Comparison of ENCODE assay signal across 11 cellular contexts in genomic region chr2:86022661-86023365, GRCh38.
DNase-seq lines count a peak whose midpoint lies in the region; ATAC-seq and TF ChIP-seq lines count a peak whose summit lies in the region.
"Had no signal": no experiment of that assay in that cellular context is flagged by ENCODE, and none has a peak within 500 bp of the region (broad histone marks: within the 10 kb centered on the region; RNA-seq: fewer than 3 reads in every experiment).

No MANE protein-coding gene starts in this region.

- H3K27me3 Mint-ChIP-seq in activated naive CD4-positive, alpha-beta T cell treated with anti-CD3 and anti-CD28 coated beads, Interleukin-2, amount 10 ng/mL, durations not matched to agents 7 days and 5 days = no peaks in the 10 kb centered on the region
- H3K27me3 Mint-ChIP-seq in activated naive CD4-positive, alpha-beta T cell treated with anti-CD3 and anti-CD28 coated beads for 36 hours (ENCODE audit: low read depth) = no peaks in the 10 kb centered on the region
- peaks cover 2% of the 10 kb centered on the region for H3K27me3 Mint-ChIP-seq in chondrocyte (ENCODE audit: low read depth)
- H3K27me3 Mint-ChIP-seq in MCF 10A (ENCODE audit: insufficient read depth, unreplicated experiment) = no peaks in the 10 kb centered on the region

- CTCF ChIA-PET in activated naive CD4-positive, alpha-beta T cell treated with anti-CD3 and anti-CD28 coated beads, Interleukin-2, amount 10 ng/mL, durations not matched to agents 7 days and 5 days (lab: Charles Lee) = interaction anchor here (0.6 to 0.7 kb wide), 2 partner anchors 133 to 538 kb away, joined by 5 read pairs; no protein-coding TSS in a partner anchor
- CTCF ChIA-PET in activated naive CD4-positive, alpha-beta T cell treated with anti-CD3 and anti-CD28 coated beads for 36 hours (lab: Charles Lee) = interaction anchor here (0.7 to 1.2 kb wide), 3 partner anchors 14 to 195 kb away, joined by 3 to 4 read pairs (median 3); no protein-coding TSS in a partner anchor
- CTCF ChIA-PET in MCF 10A (lab: Yijun Ruan, JAX) = interaction anchor here (0.8 to 1.6 kb wide), 3 partner anchors 133 to 150 kb away, joined by 3 to 9 read pairs (median 7); no protein-coding TSS in a partner anchor

- peaks cover 33% of the 10 kb centered on the region for H3K36me3 Mint-ChIP-seq in activated naive CD4-positive, alpha-beta T cell treated with anti-CD3 and anti-CD28 coated beads, Interleukin-2, amount 10 ng/mL, durations not matched to agents 7 days and 5 days
- H3K36me3 Mint-ChIP-seq in activated naive CD4-positive, alpha-beta T cell treated with anti-CD3 and anti-CD28 coated beads for 36 hours (ENCODE audit: low read depth) = peaks cover 11% of the 10 kb centered on the region
- H3K36me3 Mint-ChIP-seq in chondrocyte (ENCODE audit: low read depth) (peaks cover 28% of the 10 kb centered on the region), MCF 10A (ENCODE audit: insufficient read depth, unreplicated experiment) (peaks cover 24% of the 10 kb centered on the region)

- no peak for TF ChIP-seq EP300 in ovary (IDR thresholded peaks at IDR 0.05)

- peak; percentile 15 for DNase-seq in activated naive CD4-positive, alpha-beta T cell treated with anti-CD3 and anti-CD28 coated beads, Interleukin-2, amount 10 ng/mL, durations not matched to agents 7 days and 5 days
- DNase-seq in activated naive CD4-positive, alpha-beta T cell treated with anti-CD3 and anti-CD28 coated beads for 36 hours = no peak
- DNase-seq in chondrocyte (ENCODE audit: low spot score) (peak; percentile 13), ovary (no peak), MCF 10A (ENCODE audit: unreplicated experiment) (no peak)
- DNase-seq: H9, NCI-H69, SHP77 treated with DMSO at 0.1 percent for 48 hours had no signal

- H3K9me3 Mint-ChIP-seq in activated naive CD4-positive, alpha-beta T cell treated with anti-CD3 and anti-CD28 coated beads, Interleukin-2, amount 10 ng/mL, durations not matched to agents 7 days and 5 days = no peaks in the 10 kb centered on the region
- no peaks in the 10 kb centered on the region for H3K9me3 Mint-ChIP-seq in activated naive CD4-positive, alpha-beta T cell treated with anti-CD3 and anti-CD28 coated beads for 36 hours
- H3K9me3 Mint-ChIP-seq in chondrocyte (ENCODE audit: low read depth) (no peaks in the 10 kb centered on the region), MCF 10A (ENCODE audit: unreplicated experiment) (no peaks in the 10 kb centered on the region)
- H3K9me3 Mint-ChIP-seq: H9 had no signal

- peaks cover 15% of the 10 kb centered on the region for H3K4me1 Mint-ChIP-seq in activated naive CD4-positive, alpha-beta T cell treated with anti-CD3 and anti-CD28 coated beads, Interleukin-2, amount 10 ng/mL, durations not matched to agents 7 days and 5 days
- no peaks in the 10 kb centered on the region for H3K4me1 Mint-ChIP-seq in activated naive CD4-positive, alpha-beta T cell treated with anti-CD3 and anti-CD28 coated beads for 36 hours (ENCODE audit: low read depth)
- H3K4me1 Mint-ChIP-seq in chondrocyte (ENCODE audit: low read depth) (peaks cover 22% of the 10 kb centered on the region), MCF 10A (ENCODE audit: insufficient read depth, unreplicated experiment) (peaks cover 6% of the 10 kb centered on the region)

- peak; percentile 73 for ATAC-seq in HG03108 (IDR thresholded peaks at IDR 0.05; ENCODE audit: unreplicated experiment)
- ATAC-seq in SK-N-SH treated with all-trans-retinoic acid at 6 μM for 48 hours = no peak

- H3K36me3 ChIP-seq in ovary = no peaks in the 10 kb centered on the region

- H3K27ac Mint-ChIP-seq in activated naive CD4-positive, alpha-beta T cell treated with anti-CD3 and anti-CD28 coated beads, Interleukin-2, amount 10 ng/mL, durations not matched to agents 7 days and 5 days = peak overlapping the region; percentile 77
- H3K27ac Mint-ChIP-seq in activated naive CD4-positive, alpha-beta T cell treated with anti-CD3 and anti-CD28 coated beads for 36 hours = no peak overlapping the region
- H3K27ac Mint-ChIP-seq in chondrocyte (ENCODE audit: unreplicated experiment) = no peak overlapping the region
- no peak overlapping the region for H3K27ac Mint-ChIP-seq in MCF 10A (ENCODE audit: low read depth, unreplicated experiment)

- 86 to 92% (median 88%) methylated on average over 13 of the region's 13 CpGs for WGBS in ovary, 3 donors

- no peaks in the 10 kb centered on the region for H3K27me3 ChIP-seq in ovary

- intact Hi-C loops in activated naive CD4-positive, alpha-beta T cell treated with anti-CD3 and anti-CD28 coated beads for 36 hours (cut with micrococcal nuclease) = no loop called here
- intact Hi-C loops in ovary (cut with DNase I) = no loop called here
- intact Hi-C loops in MCF 10A (cut with micrococcal nuclease) = loop anchor here (5.0 kb wide), 1 partner anchor 136 kb away; the partner anchor contains the start of gene ST3GAL5

- peaks cover 6% of the 10 kb centered on the region for H3K4me1 ChIP-seq in ovary (ENCODE audit: insufficient read depth)

- no peak overlapping the region for H3K4me3 ChIP-seq in ovary

- TF ChIP-seq POLR2A in ovary (IDR thresholded peaks at IDR 0.05) = no peak

- TF ChIP-seq CTCF in chondrocyte (IDR thresholded peaks at IDR 0.05) = no peak
- no peak for TF ChIP-seq CTCF in ovary (IDR thresholded peaks at IDR 0.05)
- no peak for TF ChIP-seq CTCF in MCF 10A (IDR thresholded peaks at IDR 0.05; ENCODE audit: unreplicated experiment)

- no peak overlapping the region for H3K4me3 Mint-ChIP-seq in activated naive CD4-positive, alpha-beta T cell treated with anti-CD3 and anti-CD28 coated beads, Interleukin-2, amount 10 ng/mL, durations not matched to agents 7 days and 5 days
- H3K4me3 Mint-ChIP-seq in activated naive CD4-positive, alpha-beta T cell treated with anti-CD3 and anti-CD28 coated beads for 36 hours = no peak overlapping the region
- no peak overlapping the region for H3K4me3 Mint-ChIP-seq in chondrocyte (ENCODE audit: unreplicated experiment)
- no peak overlapping the region for H3K4me3 Mint-ChIP-seq in MCF 10A (ENCODE audit: unreplicated experiment)
- H3K4me3 Mint-ChIP-seq: H9 had no signal

- peak overlapping the region; percentile 88 for H3K27ac ChIP-seq in temporal lobe (ENCODE audit: low read depth, low read length)
- H3K27ac ChIP-seq in ovary = no peak overlapping the region

- no peaks in the 10 kb centered on the region for H3K9me3 ChIP-seq in ovary

- no TSS peak for BruUV-seq in MCF 10A (replicated peaks; lab: Mats Ljungman, UMichigan)

- POLR2A ChIA-PET in MCF 10A (lab: Yijun Ruan, JAX) = interaction anchor here (0.6 to 1.1 kb wide), 3 partner anchors 37 to 462 kb away, joined by 3 to 4 read pairs (median 3); partner anchors contain the start of gene GGCX

TF ChIP-seq in SK-N-SH treated with all-trans-retinoic acid at 6 μM for 48 hours, 23 proteins besides CTCF, POLR2A, EP300 and RAD21:
- no peak for TF ChIP-seq TCF4 (CRISPR knock-in tag; IDR thresholded peaks at IDR 0.05; ENCODE audit: borderline replicate concordance)
- no peak for TF ChIP-seq TOX (CRISPR knock-in tag; IDR thresholded peaks at IDR 0.05; ENCODE audit: borderline replicate concordance)
- no peak for TF ChIP-seq BACH2 (CRISPR knock-in tag; IDR thresholded peaks at IDR 0.05; ENCODE audit: borderline replicate concordance)
- TF ChIP-seq ZFP3 (CRISPR knock-in tag; IDR thresholded peaks at IDR 0.05) = no peak
- no peak for TF ChIP-seq OSR1 (CRISPR knock-in tag; IDR thresholded peaks at IDR 0.05)
- TF ChIP-seq, protein P1, sequence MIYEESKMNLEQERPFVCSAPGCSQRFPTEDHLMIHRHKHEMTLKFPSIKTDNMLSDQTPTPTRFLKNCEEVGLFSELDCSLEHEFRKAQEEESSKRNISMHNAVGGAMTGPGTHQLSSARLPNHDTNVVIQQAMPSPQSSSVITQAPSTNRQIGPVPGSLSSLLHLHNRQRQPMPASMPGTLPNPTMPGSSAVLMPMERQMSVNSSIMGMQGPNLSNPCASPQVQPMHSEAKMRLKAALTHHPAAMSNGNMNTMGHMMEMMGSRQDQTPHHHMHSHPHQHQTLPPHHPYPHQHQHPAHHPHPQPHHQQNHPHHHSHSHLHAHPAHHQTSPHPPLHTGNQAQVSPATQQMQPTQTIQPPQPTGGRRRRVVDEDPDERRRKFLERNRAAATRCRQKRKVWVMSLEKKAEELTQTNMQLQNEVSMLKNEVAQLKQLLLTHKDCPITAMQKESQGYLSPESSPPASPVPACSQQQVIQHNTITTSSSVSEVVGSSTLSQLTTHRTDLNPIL (CRISPR knock-in tag; IDR thresholded peaks at IDR 0.05; ENCODE audit: low read depth) = no peak
- no peak for TF ChIP-seq PPARA (CRISPR knock-in tag; IDR thresholded peaks at IDR 0.05; ENCODE audit: borderline replicate concordance)
- TF ChIP-seq RARB (CRISPR knock-in tag; IDR thresholded peaks at IDR 0.05) = no peak

Comparison
In these comparisons a context has a peak if more than half of its experiments do, and no peak if none do; other contexts are left out.
1. DNase-seq: peak in activated naive CD4-positive, alpha-beta T cell treated with anti-CD3 and anti-CD28 coated beads, Interleukin-2, amount 10 ng/mL, durations not matched to agents 7 days and 5 days (single experiment) and chondrocyte (single experiment); none in activated naive CD4-positive, alpha-beta T cell treated with anti-CD3 and anti-CD28 coated beads for 36 hours (single experiment), ovary (0 of 5) and MCF 10A (single experiment).